ENCODE assay signal across 8 cellular contexts in the genomic region with DNA sequence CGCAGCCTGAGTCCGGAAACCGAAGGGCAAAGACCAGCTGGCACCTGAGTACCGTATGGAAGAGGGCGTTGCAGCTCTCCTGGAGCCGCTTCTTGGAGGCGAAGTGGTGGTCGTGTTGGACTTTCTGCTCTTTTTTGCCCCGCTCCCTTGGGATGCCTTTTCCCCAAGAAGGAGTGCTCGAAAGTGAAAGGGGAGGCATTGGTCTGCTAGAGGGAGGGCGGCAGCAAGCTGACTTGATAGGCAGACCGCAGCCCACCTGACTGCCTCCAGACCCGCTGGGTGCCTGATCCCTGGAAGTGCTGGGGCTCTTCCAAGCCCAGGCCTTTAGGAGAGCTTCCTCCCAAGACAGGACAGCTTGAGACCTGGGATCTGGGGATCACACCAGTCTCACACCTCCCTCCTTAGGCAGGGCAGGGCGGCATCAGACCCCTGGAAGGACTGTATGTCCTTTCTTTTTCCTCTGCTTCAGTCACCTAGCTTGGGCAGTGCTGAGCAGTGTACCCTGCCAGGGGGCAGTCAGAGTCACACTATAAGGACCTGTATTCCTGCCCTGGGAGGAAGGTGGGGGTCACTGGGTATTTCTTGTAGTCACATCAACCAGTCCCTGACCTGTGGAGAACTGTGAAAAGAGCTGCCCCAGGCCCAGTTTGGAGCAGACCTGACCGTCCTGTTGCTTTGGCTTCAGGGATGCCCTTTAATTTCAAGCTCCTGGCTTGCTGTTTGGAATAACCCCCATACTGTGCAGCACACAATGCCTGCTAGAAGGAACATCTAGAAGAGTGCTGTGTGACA. TPM values are rescaled to one million over a fixed set of nuclear protein-coding genes. Genes with fewer than 3 reads are reported as not detected.
A peak's percentile ranks its signal among the peaks of the same experiment; 100 is the strongest.
DNase-seq lines count a peak whose midpoint lies in the region; ATAC-seq and TF ChIP-seq lines count a peak whose summit lies in the region.

No MANE protein-coding gene starts in this region.

- H3K4me1 Mint-ChIP-seq in osteocyte (ENCODE audit: unreplicated experiment): peaks cover 32% of the 10 kb centered on the region

- peak overlapping the region; percentile 98 for H3K4me3 Mint-ChIP-seq in osteocyte (ENCODE audit: unreplicated experiment)

- H3K4me3 ChIP-seq in fibroblast of mammary gland (ENCODE audit: control insufficient read depth, low read depth, low read length): peak overlapping the region; percentile 58

- H3K27me3 Mint-ChIP-seq in osteocyte (ENCODE audit: unreplicated experiment): no peaks in the 10 kb centered on the region

- no peak for TF ChIP-seq CTCF in fibroblast of mammary gland (conservative IDR thresholded peaks at IDR 0.05; ENCODE audit: control insufficient read depth, insufficient read depth, low read depth, low read length)
- no peak for TF ChIP-seq CTCF in osteocyte (IDR thresholded peaks at IDR 0.05)

- H3K36me3 Mint-ChIP-seq in osteocyte (ENCODE audit: unreplicated experiment): no peaks in the 10 kb centered on the region

- H3K27ac Mint-ChIP-seq in osteocyte (ENCODE audit: unreplicated experiment): no peak overlapping the region

- no peaks in the 10 kb centered on the region for H3K9me3 Mint-ChIP-seq in osteocyte (ENCODE audit: unreplicated experiment)

- ATAC-seq in GM21723 (IDR thresholded peaks at IDR 0.05; ENCODE audit: unreplicated experiment) (peak; percentile 22), SK-N-SH treated with all-trans-retinoic acid at 6 μM for 48 hours (peak; percentile 10)

- DNase-seq in Ammon's horn (ENCODE audit: low spot score): peak; percentile 32
- peak; percentile 5 for DNase-seq in fibroblast of mammary gland (ENCODE audit: low read depth)
- DNase-seq in osteocyte (ENCODE audit: extremely low spot score, unreplicated experiment): peak; percentile 59
- no peak for DNase-seq in NCI-H2196 (lab: John Stamatoyannopoulos, UW; ENCODE audit: unreplicated experiment)
- no peak for DNase-seq in effector CD8-positive, alpha-beta T cell (lab: John Stamatoyannopoulos, UW)
- no peak for DNase-seq in SHP77 treated with DMSO at 0.1 percent for 48 hours (lab: John Stamatoyannopoulos, UW)

TF ChIP-seq in SK-N-SH treated with all-trans-retinoic acid at 6 μM for 48 hours, 23 proteins besides CTCF, POLR2A, EP300 and RAD21:
- TF ChIP-seq, protein P1, sequence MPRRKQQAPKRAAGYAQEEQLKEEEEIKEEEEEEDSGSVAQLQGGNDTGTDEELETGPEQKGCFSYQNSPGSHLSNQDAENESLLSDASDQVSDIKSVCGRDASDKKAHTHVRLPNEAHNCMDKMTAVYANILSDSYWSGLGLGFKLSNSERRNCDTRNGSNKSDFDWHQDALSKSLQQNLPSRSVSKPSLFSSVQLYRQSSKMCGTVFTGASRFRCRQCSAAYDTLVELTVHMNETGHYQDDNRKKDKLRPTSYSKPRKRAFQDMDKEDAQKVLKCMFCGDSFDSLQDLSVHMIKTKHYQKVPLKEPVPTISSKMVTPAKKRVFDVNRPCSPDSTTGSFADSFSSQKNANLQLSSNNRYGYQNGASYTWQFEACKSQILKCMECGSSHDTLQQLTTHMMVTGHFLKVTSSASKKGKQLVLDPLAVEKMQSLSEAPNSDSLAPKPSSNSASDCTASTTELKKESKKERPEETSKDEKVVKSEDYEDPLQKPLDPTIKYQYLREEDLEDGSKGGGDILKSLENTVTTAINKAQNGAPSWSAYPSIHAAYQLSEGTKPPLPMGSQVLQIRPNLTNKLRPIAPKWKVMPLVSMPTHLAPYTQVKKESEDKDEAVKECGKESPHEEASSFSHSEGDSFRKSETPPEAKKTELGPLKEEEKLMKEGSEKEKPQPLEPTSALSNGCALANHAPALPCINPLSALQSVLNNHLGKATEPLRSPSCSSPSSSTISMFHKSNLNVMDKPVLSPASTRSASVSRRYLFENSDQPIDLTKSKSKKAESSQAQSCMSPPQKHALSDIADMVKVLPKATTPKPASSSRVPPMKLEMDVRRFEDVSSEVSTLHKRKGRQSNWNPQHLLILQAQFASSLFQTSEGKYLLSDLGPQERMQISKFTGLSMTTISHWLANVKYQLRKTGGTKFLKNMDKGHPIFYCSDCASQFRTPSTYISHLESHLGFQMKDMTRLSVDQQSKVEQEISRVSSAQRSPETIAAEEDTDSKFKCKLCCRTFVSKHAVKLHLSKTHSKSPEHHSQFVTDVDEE (CRISPR knock-in tag; IDR thresholded peaks at IDR 0.05): no peak
- TF ChIP-seq, protein P2, sequence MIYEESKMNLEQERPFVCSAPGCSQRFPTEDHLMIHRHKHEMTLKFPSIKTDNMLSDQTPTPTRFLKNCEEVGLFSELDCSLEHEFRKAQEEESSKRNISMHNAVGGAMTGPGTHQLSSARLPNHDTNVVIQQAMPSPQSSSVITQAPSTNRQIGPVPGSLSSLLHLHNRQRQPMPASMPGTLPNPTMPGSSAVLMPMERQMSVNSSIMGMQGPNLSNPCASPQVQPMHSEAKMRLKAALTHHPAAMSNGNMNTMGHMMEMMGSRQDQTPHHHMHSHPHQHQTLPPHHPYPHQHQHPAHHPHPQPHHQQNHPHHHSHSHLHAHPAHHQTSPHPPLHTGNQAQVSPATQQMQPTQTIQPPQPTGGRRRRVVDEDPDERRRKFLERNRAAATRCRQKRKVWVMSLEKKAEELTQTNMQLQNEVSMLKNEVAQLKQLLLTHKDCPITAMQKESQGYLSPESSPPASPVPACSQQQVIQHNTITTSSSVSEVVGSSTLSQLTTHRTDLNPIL (CRISPR knock-in tag; IDR thresholded peaks at IDR 0.05; ENCODE audit: low read depth): no peak
- TF ChIP-seq ZC3H10 (CRISPR knock-in tag; IDR thresholded peaks at IDR 0.05): no peak
- no peak for TF ChIP-seq ZNF8 (CRISPR knock-in tag; IDR thresholded peaks at IDR 0.05)

RNA-seq across cellular contexts. Expression of a gene that starts 2.1 kb away (rescaled TPM):
- total RNA-seq in osteocyte: 9.4 and 10.3 TPM in 2 replicates

RNA-seq across cellular contexts. Expression of a gene that starts 40.3 kb away (rescaled TPM):
- total RNA-seq in osteocyte: 17.9 and 18.4 TPM in 2 replicates

Comparison
In these comparisons a context has a peak if more than half of its experiments do, and no peak if none do; other contexts are left out.
1. DNase-seq: peak in Ammon's horn (single experiment), fibroblast of mammary gland (single experiment) and osteocyte (single experiment); none in NCI-H2196 (single experiment), effector CD8-positive, alpha-beta T cell (single experiment) and SHP77 treated with DMSO at 0.1 percent for 48 hours (single experiment).